Comparison of ENCODE assay signal across 1 cellular context in the genomic region with DNA sequence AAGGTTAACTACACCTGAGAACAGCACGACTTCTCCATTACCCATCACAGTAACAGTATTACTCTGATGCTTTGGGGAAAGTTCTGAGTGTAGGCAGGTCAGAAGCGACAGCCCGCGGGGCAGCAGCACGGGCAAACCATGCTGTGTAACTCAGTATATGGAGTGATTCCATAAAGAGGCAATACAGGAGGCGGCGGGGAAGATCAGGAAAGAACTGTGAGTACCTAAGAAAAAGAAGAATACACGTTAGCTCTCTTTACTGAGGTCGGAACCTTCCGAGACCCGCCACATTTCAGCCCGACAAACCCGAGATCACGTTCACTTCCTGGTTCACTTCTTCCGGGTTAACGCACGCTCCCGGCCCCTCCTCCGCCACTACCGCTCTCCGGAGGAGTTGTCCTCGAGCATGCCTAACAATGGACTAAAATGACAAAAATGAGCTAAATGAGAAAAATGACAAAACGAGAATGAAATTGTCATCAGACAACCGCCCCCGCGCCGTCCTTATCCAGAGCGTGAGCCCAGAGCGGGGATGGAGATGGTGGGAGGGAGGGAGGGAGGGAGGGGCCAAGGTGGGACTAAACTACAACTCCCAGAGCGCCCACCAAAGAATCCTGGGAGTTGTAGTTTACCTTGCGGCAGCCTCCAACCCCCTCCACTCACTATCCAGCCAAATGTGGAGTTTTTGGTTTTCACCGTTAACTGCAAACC.
TF ChIP-seq lines count a peak whose summit lies in the region.

MTRF1 (minus strand) TSS at position 316 of the 711 bp plus-strand sequence. CDS start 2,669 bp downstream, outside the sequence.

TF ChIP-seq in K562, 482 proteins besides CTCF, POLR2A, EP300 and RAD21 (continued from another document and continues in another):
- TF ChIP-seq ZBTB11 (CRISPR knock-in tag; IDR thresholded peaks at IDR 0.05) = peak; percentile 90 to 99 (median 97)
- no peak for TF ChIP-seq MCM3 (IDR thresholded peaks at IDR 0.05)
- no peak for TF ChIP-seq ZNF347 (CRISPR knock-in tag; IDR thresholded peaks at IDR 0.05; ENCODE audit: low read depth)
- peak; percentile 35 for TF ChIP-seq KDM5B (IDR thresholded peaks at IDR 0.05; ENCODE audit: insufficient replicate concordance, low read depth, low read length)
- TF ChIP-seq CBX3 (IDR thresholded peaks at IDR 0.05; ENCODE audit: borderline replicate concordance in 1 of 2, low read length in 2 of 2) = no peak
- no peak for TF ChIP-seq THRB (CRISPR knock-in tag; conservative IDR thresholded peaks at IDR 0.05)
- no peak for TF ChIP-seq ZNF77 (CRISPR knock-in tag; IDR thresholded peaks at IDR 0.05)
- peak; percentile 51 for TF ChIP-seq ASH1L (IDR thresholded peaks at IDR 0.05; ENCODE audit: borderline replicate concordance, low read depth, partially characterized antibody)
- no peak for TF ChIP-seq MCM7 (IDR thresholded peaks at IDR 0.05)
- TF ChIP-seq ZNF41 (CRISPR knock-in tag; conservative IDR thresholded peaks at IDR 0.05) = no peak
- peak; percentile 94 for TF ChIP-seq PHF20 (IDR thresholded peaks at IDR 0.05; ENCODE audit: partially characterized antibody)
- TF ChIP-seq FOXJ3 (CRISPR knock-in tag; IDR thresholded peaks at IDR 0.05) = no peak
- no peak for TF ChIP-seq SMARCC2 (IDR thresholded peaks at IDR 0.05; ENCODE audit: low read depth)
- no peak for TF ChIP-seq RBM34 (IDR thresholded peaks at IDR 0.05; ENCODE audit: borderline replicate concordance, insufficient read depth, low read length)
- peak in 1 of 2 experiments; percentile 94 for TF ChIP-seq AFF1 (IDR thresholded peaks at IDR 0.05; ENCODE audit: low read depth in 1 of 2, partially characterized antibody in 2 of 2)
- TF ChIP-seq, protein P1, sequence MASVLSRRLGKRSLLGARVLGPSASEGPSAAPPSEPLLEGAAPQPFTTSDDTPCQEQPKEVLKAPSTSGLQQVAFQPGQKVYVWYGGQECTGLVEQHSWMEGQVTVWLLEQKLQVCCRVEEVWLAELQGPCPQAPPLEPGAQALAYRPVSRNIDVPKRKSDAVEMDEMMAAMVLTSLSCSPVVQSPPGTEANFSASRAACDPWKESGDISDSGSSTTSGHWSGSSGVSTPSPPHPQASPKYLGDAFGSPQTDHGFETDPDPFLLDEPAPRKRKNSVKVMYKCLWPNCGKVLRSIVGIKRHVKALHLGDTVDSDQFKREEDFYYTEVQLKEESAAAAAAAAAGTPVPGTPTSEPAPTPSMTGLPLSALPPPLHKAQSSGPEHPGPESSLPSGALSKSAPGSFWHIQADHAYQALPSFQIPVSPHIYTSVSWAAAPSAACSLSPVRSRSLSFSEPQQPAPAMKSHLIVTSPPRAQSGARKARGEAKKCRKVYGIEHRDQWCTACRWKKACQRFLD (CRISPR knock-in tag; IDR thresholded peaks at IDR 0.05) = peak; percentile 55; the same call in 1 of the 2 replicates
- peak; percentile 99 for TF ChIP-seq NR2C1 (IDR thresholded peaks at IDR 0.05)
- peak; percentile 100 for TF ChIP-seq NR2C1 (tag; IDR thresholded peaks at IDR 0.05)
- TF ChIP-seq FOXK1 (CRISPR knock-in tag; IDR thresholded peaks at IDR 0.05; ENCODE audit: borderline replicate concordance) = no peak
- TF ChIP-seq POLR3G (IDR thresholded peaks at IDR 0.05; ENCODE audit: extremely low read depth, insufficient read length, insufficient replicate concordance) = no peak
- no peak for TF ChIP-seq SNRNP70 (optimal IDR thresholded peaks at IDR 0.05; ENCODE audit: low read depth, low read length)
- peak in 1 of 2 experiments; percentile 87; a peak in 2 of 4 replicates for TF ChIP-seq TRIM24 (IDR thresholded peaks at IDR 0.05)
- TF ChIP-seq RBM14 (IDR thresholded peaks at IDR 0.05; ENCODE audit: borderline replicate concordance, insufficient read depth, low read depth, low read length) = no peak
- no peak for TF ChIP-seq ZSCAN32 (CRISPR knock-in tag; IDR thresholded peaks at IDR 0.05)
- TF ChIP-seq KDM1A (IDR thresholded peaks at IDR 0.05) = no peak
- TF ChIP-seq ZNF124 (CRISPR knock-in tag; IDR thresholded peaks at IDR 0.05) = no peak
- TF ChIP-seq CUX1 (CRISPR knock-in tag; IDR thresholded peaks at IDR 0.05) = no peak
- TF ChIP-seq HMG20B (CRISPR knock-in tag; IDR thresholded peaks at IDR 0.05) = no peak
- no peak for TF ChIP-seq ZFX (CRISPR knock-in tag; IDR thresholded peaks at IDR 0.05)
- TF ChIP-seq SRSF7 (optimal IDR thresholded peaks at IDR 0.05; ENCODE audit: low read depth, low read length) = no peak
- TF ChIP-seq, protein P2, sequence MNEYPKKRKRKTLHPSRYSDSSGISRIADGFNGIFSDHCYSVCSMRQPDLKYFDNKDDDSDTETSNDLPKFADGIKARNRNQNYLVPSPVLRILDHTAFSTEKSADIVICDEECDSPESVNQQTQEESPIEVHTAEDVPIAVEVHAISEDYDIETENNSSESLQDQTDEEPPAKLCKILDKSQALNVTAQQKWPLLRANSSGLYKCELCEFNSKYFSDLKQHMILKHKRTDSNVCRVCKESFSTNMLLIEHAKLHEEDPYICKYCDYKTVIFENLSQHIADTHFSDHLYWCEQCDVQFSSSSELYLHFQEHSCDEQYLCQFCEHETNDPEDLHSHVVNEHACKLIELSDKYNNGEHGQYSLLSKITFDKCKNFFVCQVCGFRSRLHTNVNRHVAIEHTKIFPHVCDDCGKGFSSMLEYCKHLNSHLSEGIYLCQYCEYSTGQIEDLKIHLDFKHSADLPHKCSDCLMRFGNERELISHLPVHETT (CRISPR knock-in tag; conservative IDR thresholded peaks at IDR 0.05 in 1 of 2, IDR thresholded peaks at IDR 0.05 in 1 of 2) = 0 out of 4 replicates have a peak, but pooled peaks of 1 of the 2 experiments have one; percentile 45
- TF ChIP-seq SUPT5H (IDR thresholded peaks at IDR 0.05) = peak; percentile 62
- TF ChIP-seq GTF2A2 (tag; IDR thresholded peaks at IDR 0.05) = no peak
- no peak for TF ChIP-seq CREB3 (tag; conservative IDR thresholded peaks at IDR 0.05; ENCODE audit: low read depth)
- TF ChIP-seq SIN3A (IDR thresholded peaks at IDR 0.05; ENCODE audit: borderline replicate concordance in 2 of 2, control insufficient read depth in 1 of 2, low read depth in 2 of 2, low read length in 2 of 2) = peak in 1 of 2 experiments; percentile 73; a peak in 2 of 4 replicates
- no peak for TF ChIP-seq TAF7 (tag; IDR thresholded peaks at IDR 0.05)
- TF ChIP-seq, protein P3, sequence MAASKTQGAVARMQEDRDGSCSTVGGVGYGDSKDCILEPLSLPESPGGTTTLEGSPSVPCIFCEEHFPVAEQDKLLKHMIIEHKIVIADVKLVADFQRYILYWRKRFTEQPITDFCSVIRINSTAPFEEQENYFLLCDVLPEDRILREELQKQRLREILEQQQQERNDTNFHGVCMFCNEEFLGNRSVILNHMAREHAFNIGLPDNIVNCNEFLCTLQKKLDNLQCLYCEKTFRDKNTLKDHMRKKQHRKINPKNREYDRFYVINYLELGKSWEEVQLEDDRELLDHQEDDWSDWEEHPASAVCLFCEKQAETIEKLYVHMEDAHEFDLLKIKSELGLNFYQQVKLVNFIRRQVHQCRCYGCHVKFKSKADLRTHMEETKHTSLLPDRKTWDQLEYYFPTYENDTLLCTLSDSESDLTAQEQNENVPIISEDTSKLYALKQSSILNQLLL (CRISPR knock-in tag; IDR thresholded peaks at IDR 0.05; ENCODE audit: borderline replicate concordance) = no peak
- peak; percentile 69; the same call in 1 of the 2 replicates for TF ChIP-seq ZEB2 (IDR thresholded peaks at IDR 0.05)
- TF ChIP-seq SNIP1 (IDR thresholded peaks at IDR 0.05; ENCODE audit: low read depth) = no peak
- 0 out of 2 replicates have a peak, but pooled peaks have one; percentile 38 for TF ChIP-seq CTBP1 (IDR thresholded peaks at IDR 0.05; ENCODE audit: borderline replicate concordance)
